In the genomic region with DNA sequence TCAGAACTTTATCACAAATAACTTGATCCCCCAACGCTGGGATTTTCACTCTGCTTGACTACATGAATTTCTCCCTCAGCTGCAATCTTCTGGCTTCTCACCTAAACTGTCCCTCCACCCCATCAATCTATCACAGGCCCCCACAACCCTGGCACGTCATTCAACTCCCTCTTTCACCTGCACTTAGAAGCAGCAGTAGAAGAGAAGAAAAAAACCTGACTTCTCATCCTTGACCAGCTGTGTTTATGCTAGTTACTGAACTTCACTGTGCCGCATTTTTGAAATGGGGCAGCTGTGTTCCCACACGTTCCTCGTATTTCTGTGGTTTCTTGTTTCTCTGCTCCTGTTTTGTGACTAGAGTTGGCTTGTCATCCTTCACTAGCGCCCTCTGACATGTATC, we compare ENCODE assay signal across 11 cellular contexts. TPM values are rescaled to one million over a fixed set of nuclear protein-coding genes. Genes with fewer than 3 reads are reported as not detected.
DNase-seq lines count a peak whose midpoint lies in the region; ATAC-seq and TF ChIP-seq lines count a peak whose summit lies in the region.
"Had no signal": no experiment of that assay in that cellular context is flagged by ENCODE, and none has a peak within 500 bp of the region (broad histone marks: within the 10 kb centered on the region; RNA-seq: fewer than 3 reads in every experiment).

No MANE protein-coding gene starts in this region.

- H3K36me3 ChIP-seq in SJCRH30, result no peaks in the 10 kb centered on the region
- H3K36me3 ChIP-seq: ovary had no signal

- TF ChIP-seq CTCF in GM13976 (IDR thresholded peaks at IDR 0.05; ENCODE audit: borderline replicate concordance, control extremely low read depth, extremely low read depth, insufficient read depth, missing control alignments), result no peak

- H3K4me3 ChIP-seq in SJCRH30, result no peak overlapping the region
- H3K4me3 ChIP-seq: ovary had no signal

- ATAC-seq in HG02610 (IDR thresholded peaks at IDR 0.05; ENCODE audit: unreplicated experiment) (peak; percentile 75), HG03571 (IDR thresholded peaks at IDR 0.05; ENCODE audit: unreplicated experiment) (no peak)
- ATAC-seq: activated T-cell treated with anti-CD3 and anti-CD28 coated beads, Interleukin-2, amount 50 U/mL, for 4 hours had no signal

- no peaks in the 10 kb centered on the region for H3K9me3 ChIP-seq in SJCRH30 (replicated peaks)
- H3K9me3 ChIP-seq: ovary had no signal

- H3K27me3 ChIP-seq in SJCRH30, result no peaks in the 10 kb centered on the region
- H3K27me3 ChIP-seq: ovary had no signal

- H3K27ac ChIP-seq in SJCRH30, result no peak overlapping the region
- H3K27ac ChIP-seq: epithelial cell of prostate, ovary had no signal

- H3K4me1 ChIP-seq in SJCRH30, result peaks cover 14% of the 10 kb centered on the region

- in situ Hi-C loops in GM13976 (cut with MboI; ENCODE audit: low sequenced_read_pairs, unreplicated experiment), result no loop called here

- DNase-seq in GM13976 (ENCODE audit: low spot score) (peak; percentile 38), SJCRH30 (peak; percentile 53 to 83), myocyte (ENCODE audit: low read depth) (peak; percentile 64), NCI-H446 (lab: John Stamatoyannopoulos, UW) (no peak), NCI-H1694 (lab: John Stamatoyannopoulos, UW) (no peak), NCI-H2081 treated with DMSO at 0.1 percent for 48 hours (lab: John Stamatoyannopoulos, UW) (no peak)
- DNase-seq: activated T-cell treated with anti-CD3 and anti-CD28 coated beads, Interleukin-2, amount 50 U/mL, for 4 hours; ovary had no signal

RNA-seq across cellular contexts. Expression of a gene that starts 35.0 kb away (rescaled TPM):
- total RNA-seq in SJCRH30 (2014; rRNA removed; shearing (Covaris generic)), result 7.8 and 8.7 TPM in 2 replicates
- total RNA-seq in myocyte, result 5.8 and 8.9 TPM in 2 replicates
- polyA plus RNA-seq in myocyte (2012), result 1.9 TPM

Comparison
In these comparisons a context has a peak if more than half of its experiments do, and no peak if none do; other contexts are left out.
1. DNase-seq: peak in GM13976 (single experiment), SJCRH30 (2 of 2) and myocyte (single experiment); none in NCI-H446 (0 of 2), NCI-H1694 (single experiment) and NCI-H2081 treated with DMSO at 0.1 percent for 48 hours (single experiment).